In the genomic region with DNA sequence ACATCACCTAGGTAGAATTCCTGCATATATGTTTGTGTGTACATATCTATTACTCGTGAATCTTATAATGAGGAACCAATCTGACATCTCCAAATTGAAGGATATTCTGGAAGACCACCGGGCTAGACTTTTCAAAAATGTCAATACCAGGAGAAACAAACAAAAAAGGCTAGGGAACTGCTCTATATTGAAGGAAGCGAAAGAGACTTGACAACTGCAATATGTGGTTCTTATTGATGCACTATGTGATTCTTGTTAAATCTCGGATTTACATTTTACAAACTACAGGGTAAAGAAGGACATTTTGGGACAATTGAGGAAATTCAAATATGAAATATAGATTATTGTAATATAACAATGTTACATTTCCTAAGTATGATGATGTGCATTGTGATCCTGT, we compare ENCODE assay signal across 9 cellular contexts.
DNase-seq lines count a peak whose midpoint lies in the region; ATAC-seq and TF ChIP-seq lines count a peak whose summit lies in the region.
"Had no signal": no experiment of that assay in that cellular context is flagged by ENCODE, and none has a peak within 500 bp of the region (broad histone marks: within the 10 kb centered on the region; RNA-seq: fewer than 3 reads in every experiment).

No MANE protein-coding gene starts in this region.

- H3K27me3 ChIP-seq in DOHH2 (ENCODE audit: control insufficient read depth, low read length) = no peaks in the 10 kb centered on the region
- no peaks in the 10 kb centered on the region for H3K27me3 ChIP-seq in SJCRH30
- no peaks in the 10 kb centered on the region for H3K27me3 ChIP-seq in sigmoid colon
- H3K27me3 ChIP-seq: Peyer's patch had no signal

- 83 to 90% methylated on average over 4 of the region's 4 CpGs for WGBS in sigmoid colon, 2 donors

- H3K36me3 ChIP-seq in DOHH2 (ENCODE audit: control insufficient read depth, low read length) (peaks cover 3% of the 10 kb centered on the region; the same call in 1 of the 2 replicates), SJCRH30 (no peaks in the 10 kb centered on the region), sigmoid colon (no peaks in the 10 kb centered on the region)
- H3K36me3 ChIP-seq: Peyer's patch had no signal

- no peak for ATAC-seq in GM19324 (IDR thresholded peaks at IDR 0.05; ENCODE audit: low FRiP score, unreplicated experiment)

- no peak for TF ChIP-seq POLR2A in sigmoid colon (IDR thresholded peaks at IDR 0.05)

- H4K20me1 ChIP-seq in DOHH2 (ENCODE audit: control insufficient read depth, insufficient read depth, low read depth, low read length) = no peaks in the 10 kb centered on the region

- no peaks in the 10 kb centered on the region for H3K9me2 ChIP-seq in DOHH2 (replicated peaks; ENCODE audit: control insufficient read depth, low read length)

- peaks cover 21% of the 10 kb centered on the region for H3K79me2 ChIP-seq in DOHH2 (ENCODE audit: control insufficient read depth, low read length)

- DNase-seq in SJCRH30 = no peak
- DNase-seq in fibroblast of mammary gland (ENCODE audit: low read depth) = no peak
- DNase-seq in sigmoid colon = no peak
- no peak for DNase-seq in GM10266 (ENCODE audit: extremely low spot score)
- DNase-seq in ACHN = no peak
- no peak for DNase-seq in NK-92 treated with Interleukin-12 subunit alpha and Interleukin-12 subunit beta, amount 100 ng/mL, for 24 hours (lab: John Stamatoyannopoulos, UW)

- H3K9me3 ChIP-seq in DOHH2 (ENCODE audit: control insufficient read depth, insufficient read depth, low read length) (no peaks in the 10 kb centered on the region), SJCRH30 (replicated peaks) (no peaks in the 10 kb centered on the region), sigmoid colon (no peaks in the 10 kb centered on the region)
- H3K9me3 ChIP-seq: Peyer's patch had no signal

- H3K4me1 ChIP-seq in DOHH2 (ENCODE audit: control insufficient read depth, low read length) (peaks cover 41% of the 10 kb centered on the region), SJCRH30 (no peaks in the 10 kb centered on the region), sigmoid colon (peaks cover 0 to 54% (median 17%) of the 10 kb centered on the region in 4 donors)

- peak overlapping the region; percentile 97 for H3K4me3 ChIP-seq in DOHH2 (ENCODE audit: low read length)
- peak overlapping the region; percentile 80; the same call in 1 of the 2 replicates for H3K4me3 ChIP-seq in SJCRH30
- H3K4me3 ChIP-seq in fibroblast of mammary gland (ENCODE audit: control insufficient read depth, low read depth, low read length) = peak overlapping the region; percentile 83
- H3K4me3 ChIP-seq in sigmoid colon = peak overlapping the region; percentile 77 to 80 (median 78)

- no peak for TF ChIP-seq EP300 in sigmoid colon (IDR thresholded peaks at IDR 0.05)

- no peak overlapping the region for H3K27ac ChIP-seq in DOHH2 (ENCODE audit: low read depth, low read length)
- H3K27ac ChIP-seq in SJCRH30 = no peak overlapping the region
- peak overlapping the region in 3 of 4 donors; percentile 83 to 84 (median 84) for H3K27ac ChIP-seq in sigmoid colon

- peak overlapping the region; percentile 88 for H3K4me2 ChIP-seq in DOHH2 (ENCODE audit: low read length)

- in situ Hi-C loops in ACHN (cut with HindIII; ENCODE audit: low pct_ligation_motif_present, low pct_unique_long_range_greater_than_20kb, low sequenced_read_pairs) = no loop called here

- intact Hi-C loops in sigmoid colon (cut with DNase I) = loop anchor here (2.0 to 10.0 kb wide), 6 partner anchors 191 to 1313 kb away; partner anchors contain the start of gene IFT57

- TF ChIP-seq CTCF in DOHH2 (IDR thresholded peaks at IDR 0.05; ENCODE audit: low read depth, low read length, poor library complexity, severe bottlenecking) (no peak), fibroblast of mammary gland (conservative IDR thresholded peaks at IDR 0.05; ENCODE audit: control insufficient read depth, insufficient read depth, low read depth, low read length) (no peak), sigmoid colon (IDR thresholded peaks at IDR 0.05) (no peak), GM10266 (IDR thresholded peaks at IDR 0.05; ENCODE audit: control insufficient read depth, insufficient read depth, low read depth, missing control alignments) (no peak)

- H3F3A ChIP-seq in DOHH2 (ENCODE audit: control insufficient read depth, insufficient read depth) = peaks cover 7% of the 10 kb centered on the region; the same call in 1 of the 2 replicates

Comparison
In these comparisons a context has a peak if more than half of its experiments do, and no peak if none do; other contexts are left out.
1. H3K27ac ChIP-seq: peak in sigmoid colon (3 of 4); none in DOHH2 (single experiment) and SJCRH30 (single experiment).
2. Peak in every context shown above with its lines, with median percentiles within 50 percentile points of each other: H3K4me3 ChIP-seq.